ENCODE assay signal across 8 cellular contexts in the genomic region with DNA sequence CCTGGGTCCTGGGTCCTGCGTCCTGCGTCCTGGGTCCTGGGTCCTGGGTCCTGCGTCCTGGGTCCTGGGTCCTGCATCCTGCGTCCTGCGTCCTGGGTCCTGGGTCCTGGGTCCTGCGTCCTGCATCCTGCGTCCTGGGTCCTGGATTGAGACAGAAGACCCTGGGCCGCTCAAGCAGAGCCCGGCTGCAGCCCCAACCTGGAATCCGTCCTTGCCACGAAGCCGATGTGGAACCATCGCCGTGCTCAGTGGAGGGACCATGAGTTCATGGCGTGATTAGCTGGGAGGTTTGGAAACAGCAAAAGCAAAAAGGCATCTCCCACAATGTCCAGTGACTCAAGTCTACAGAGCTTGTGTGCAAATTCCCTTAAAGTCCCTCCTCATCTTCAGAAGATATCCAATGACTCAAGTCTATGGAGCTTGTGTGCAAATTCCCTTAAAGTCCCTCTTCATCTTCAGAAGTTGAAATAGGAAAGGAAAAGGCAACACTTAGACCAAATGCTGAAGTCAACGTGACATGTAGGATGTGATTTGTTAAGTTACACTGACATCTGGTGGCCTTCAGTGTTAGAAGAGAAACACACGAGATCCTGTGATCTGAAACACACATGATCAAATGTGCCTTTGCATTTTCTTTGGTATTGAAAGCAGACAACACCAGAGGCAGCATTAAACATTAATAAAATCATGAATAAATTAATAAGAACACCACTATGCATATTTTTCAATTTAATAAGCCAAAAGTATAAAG.
DNase-seq lines count a peak whose midpoint lies in the region; ATAC-seq, FAIRE-seq and TF ChIP-seq lines count a peak whose summit lies in the region.

No MANE protein-coding gene starts in this region.

- H3K27ac Mint-ChIP-seq in MCF 10A (ENCODE audit: low read depth, unreplicated experiment), result no peak overlapping the region

- no peak overlapping the region for H3K27ac ChIP-seq in breast epithelium
- H3K27ac ChIP-seq in small intestine (ENCODE audit: low read depth in 1 of 2, low read length in 1 of 2), result no peak overlapping the region

- DNase-seq in MCF 10A (ENCODE audit: unreplicated experiment) (peak; percentile 78), breast epithelium (ENCODE audit: low spot score in 2 of 2) (no peak), NCI-H526 treated with DMSO at 0.1 percent for 48 hours (lab: John Stamatoyannopoulos, UW) (peak; percentile 12), erythroblast (lab: John Stamatoyannopoulos, UW) (peak; percentile 14 to 46), small intestine (peak; percentile 68), omental fat pad (ENCODE audit: low spot score) (no peak)

- no peak overlapping the region for H3K4me3 Mint-ChIP-seq in MCF 10A (ENCODE audit: unreplicated experiment)

- POLR2A ChIA-PET in MCF 10A (lab: Yijun Ruan, JAX), result interaction anchor here (0.7 to 1.0 kb wide), 2 partner anchors 25 to 157 kb away, joined by 3 to 4 read pairs; no protein-coding TSS in a partner anchor

- intact Hi-C loops in MCF 10A (cut with micrococcal nuclease), result loop anchor here (1.0 to 10.0 kb wide), 3 partner anchors 52 to 1010 kb away; no protein-coding TSS in a partner anchor
- intact Hi-C loops in breast epithelium (cut with DNase I; ENCODE audit: low total_unique reads), result no loop called here

- peak; percentile 15 for FAIRE-seq in small intestine (lab: Jason Lieb, UNC)

- H3K4me3 ChIP-seq in breast epithelium (no peak overlapping the region), small intestine (ENCODE audit: low read depth in 1 of 2, low read length in 2 of 2) (no peak overlapping the region)

- no TSS peak for BruUV-seq in MCF 10A (replicated peaks; lab: Mats Ljungman, UMichigan)

- ATAC-seq in HG02798 (IDR thresholded peaks at IDR 0.05; ENCODE audit: poor library complexity, unreplicated experiment) (no peak), GM18873 (IDR thresholded peaks at IDR 0.05; ENCODE audit: low FRiP score, unreplicated experiment) (no peak), omental fat pad (ENCODE audit: low FRiP score) (no peak)

- TF ChIP-seq CTCF in MCF 10A (IDR thresholded peaks at IDR 0.05; ENCODE audit: unreplicated experiment) (peak; percentile 56), breast epithelium (IDR thresholded peaks at IDR 0.05) (peak in 1 of 3 donors; percentile 16), omental fat pad (IDR thresholded peaks at IDR 0.05) (no peak)

- H3K9me3 ChIP-seq in breast epithelium, result no peaks in the 10 kb centered on the region
- no peaks in the 10 kb centered on the region for H3K9me3 ChIP-seq in small intestine (ENCODE audit: control insufficient read depth, low read depth)

- peaks cover 16% of the 10 kb centered on the region for H3K4me1 Mint-ChIP-seq in MCF 10A (ENCODE audit: insufficient read depth, unreplicated experiment)

- no peak for TF ChIP-seq POLR2A in breast epithelium (IDR thresholded peaks at IDR 0.05)
- TF ChIP-seq POLR2A in erythroblast (IDR thresholded peaks at IDR 0.05; ENCODE audit: low read length), result no peak

- H3K36me3 ChIP-seq in breast epithelium (no peaks in the 10 kb centered on the region), small intestine (ENCODE audit: control insufficient read depth in 2 of 2, insufficient read depth in 2 of 2, low read length in 2 of 2) (no peaks in the 10 kb centered on the region)

- H3K4me1 ChIP-seq in breast epithelium (no peaks in the 10 kb centered on the region), small intestine (ENCODE audit: control insufficient read depth in 2 of 2, insufficient read depth in 1 of 2, low read depth in 1 of 2, low read length in 1 of 2) (no peaks in the 10 kb centered on the region)

- H3K36me3 Mint-ChIP-seq in MCF 10A (ENCODE audit: insufficient read depth, unreplicated experiment), result peaks cover 12% of the 10 kb centered on the region

- CTCF ChIA-PET in MCF 10A (lab: Yijun Ruan, JAX), result interaction anchor here (0.6 to 4.1 kb wide), 24 partner anchors 8 to 1190 kb away, joined by 3 to 30 read pairs (median 4); no protein-coding TSS in a partner anchor

- no peaks in the 10 kb centered on the region for H3K27me3 Mint-ChIP-seq in MCF 10A (ENCODE audit: insufficient read depth, unreplicated experiment)

- no peaks in the 10 kb centered on the region for H3K9me3 Mint-ChIP-seq in MCF 10A (ENCODE audit: unreplicated experiment)

- 56 to 77% (median 57%) methylated on average over 14 to 17 of the region's 17 CpGs for WGBS in small intestine, 3 donors

- H3K27me3 ChIP-seq in breast epithelium (peaks cover 0 to 7% of the 10 kb centered on the region in 2 donors), small intestine (ENCODE audit: control insufficient read depth in 2 of 2, insufficient read depth in 2 of 2, low read length in 2 of 2) (no peaks in the 10 kb centered on the region)

Comparison
In these comparisons a context has a peak if more than half of its experiments do, and no peak if none do; other contexts are left out.
1. DNase-seq: peak in MCF 10A (single experiment), NCI-H526 treated with DMSO at 0.1 percent for 48 hours (single experiment), erythroblast (2 of 2) and small intestine (single experiment); none in breast epithelium (0 of 2) and omental fat pad (single experiment).